In genomic region chr1:39183503-39184353, GRCh38 we compare ENCODE assay signal across 8 cellular contexts. TPM values are rescaled to one million over a fixed set of nuclear protein-coding genes. Genes with fewer than 3 reads are reported as not detected.
A peak's percentile ranks its signal among the peaks of the same experiment; 100 is the strongest.
DNase-seq lines count a peak whose midpoint lies in the region; ATAC-seq and TF ChIP-seq lines count a peak whose summit lies in the region.

No MANE protein-coding gene starts in this region.

- no peaks in the 10 kb centered on the region for H3K27me3 Mint-ChIP-seq in effector memory CD8-positive, alpha-beta T cell
- H3K27me3 Mint-ChIP-seq in naive thymus-derived CD4-positive, alpha-beta T cell, result no peaks in the 10 kb centered on the region

- H3K9me3 ChIP-seq in naive thymus-derived CD4-positive, alpha-beta T cell (ENCODE audit: control insufficient read depth in 2 of 3, low read length in 3 of 3), result no peaks in the 10 kb centered on the region
- no peaks in the 10 kb centered on the region for H3K9me3 ChIP-seq in stomach

- DNase-seq in Caki2 (ENCODE audit: low read depth) (peak; percentile 86), NCI-H748 treated with DMSO at 0.1 percent for 48 hours (lab: John Stamatoyannopoulos, UW) (peak; percentile 87), stomach (peak; percentile 61), retina (no peak)
- DNase-seq in activated CD4-positive, alpha-beta T cell treated with anti-CD3 and anti-CD28 coated beads, Interleukin-2, amount 50 U/mL, for 4 hours, result peak; percentile 80 to 84
- DNase-seq in effector memory CD8-positive, alpha-beta T cell, result peak; percentile 68 to 74 (median 70)
- peak; percentile 38 to 94 (median 87) for DNase-seq in naive thymus-derived CD4-positive, alpha-beta T cell

- no peaks in the 10 kb centered on the region for H3K36me3 ChIP-seq in naive thymus-derived CD4-positive, alpha-beta T cell (ENCODE audit: control insufficient read depth in 2 of 3, insufficient read depth in 3 of 3, low read length in 3 of 3)
- no peaks in the 10 kb centered on the region for H3K36me3 ChIP-seq in stomach

- POLR2A ChIA-PET in naive thymus-derived CD4-positive, alpha-beta T cell (lab: Charles Lee), result interaction anchor here (0.6 to 1.7 kb wide), 9 partner anchors 9 to 385 kb away, joined by 3 to 16 read pairs (median 3); no protein-coding TSS in a partner anchor

- H3K4me1 Mint-ChIP-seq in effector memory CD8-positive, alpha-beta T cell (ENCODE audit: low read depth in 2 of 2), result peaks cover 13 to 14% of the 10 kb centered on the region in 2 donors
- peaks cover 19 to 50% (median 35%) of the 10 kb centered on the region in 7 donors for H3K4me1 Mint-ChIP-seq in naive thymus-derived CD4-positive, alpha-beta T cell

- no peaks in the 10 kb centered on the region for H3K27me3 ChIP-seq in naive thymus-derived CD4-positive, alpha-beta T cell (ENCODE audit: control insufficient read depth in 2 of 2, insufficient read depth in 2 of 2, low read length in 2 of 2)
- H3K27me3 ChIP-seq in stomach, result no peaks in the 10 kb centered on the region

- no peak for TF ChIP-seq POLR2A in stomach (IDR thresholded peaks at IDR 0.05)

- peaks cover 7 to 16% of the 10 kb centered on the region in 2 donors for H3K4me1 ChIP-seq in naive thymus-derived CD4-positive, alpha-beta T cell (ENCODE audit: control insufficient read depth in 2 of 2, insufficient read depth in 2 of 2, low read length in 2 of 2)
- peaks cover 17 to 53% (median 29%) of the 10 kb centered on the region in 4 donors for H3K4me1 ChIP-seq in stomach

- 73 to 84% (median 82%) methylated on average over 4 of the region's 4 CpGs for WGBS in stomach, 5 donors

- peak overlapping the region; percentile 76 for H3K27ac ChIP-seq in naive thymus-derived CD4-positive, alpha-beta T cell (ENCODE audit: low read depth, low read length)
- peak overlapping the region; percentile 11 to 60 (median 48) for H3K27ac ChIP-seq in stomach

- ATAC-seq in HG02678 (IDR thresholded peaks at IDR 0.05; ENCODE audit: unreplicated experiment), result peak; percentile 61
- ATAC-seq in effector memory CD8-positive, alpha-beta T cell (replicated peaks), result peak; percentile 91
- peak; percentile 97 for ATAC-seq in naive thymus-derived CD4-positive, alpha-beta T cell

- CTCF ChIA-PET in naive thymus-derived CD4-positive, alpha-beta T cell (lab: Charles Lee), result interaction anchor here (0.5 to 4.2 kb wide), 17 partner anchors 9 to 227 kb away, joined by 3 to 34 read pairs (median 4); partner anchors contain the start of gene MACF1

- no peak for TF ChIP-seq EP300 in stomach (IDR thresholded peaks at IDR 0.05)

- no peak overlapping the region for H3K4me3 ChIP-seq in naive thymus-derived CD4-positive, alpha-beta T cell (ENCODE audit: low read length)
- H3K4me3 ChIP-seq in stomach, result no peak overlapping the region

- H3K4me3 Mint-ChIP-seq in effector memory CD8-positive, alpha-beta T cell, result no peak overlapping the region
- peak overlapping the region in 8 of 10 donors; percentile 8 to 51 (median 39) for H3K4me3 Mint-ChIP-seq in naive thymus-derived CD4-positive, alpha-beta T cell

- H3K36me3 Mint-ChIP-seq in effector memory CD8-positive, alpha-beta T cell (ENCODE audit: insufficient read depth), result peaks cover 11% of the 10 kb centered on the region
- H3K36me3 Mint-ChIP-seq in naive thymus-derived CD4-positive, alpha-beta T cell, result no peaks in the 10 kb centered on the region

- H3K27ac Mint-ChIP-seq in effector memory CD8-positive, alpha-beta T cell, result peak overlapping the region; percentile 92 to 94
- H3K27ac Mint-ChIP-seq in naive thymus-derived CD4-positive, alpha-beta T cell, result peak overlapping the region; percentile 88 to 98 (median 97)

- no peaks in the 10 kb centered on the region for H3K9me3 Mint-ChIP-seq in effector memory CD8-positive, alpha-beta T cell
- H3K9me3 Mint-ChIP-seq in naive thymus-derived CD4-positive, alpha-beta T cell, result no peaks in the 10 kb centered on the region

- TF ChIP-seq CTCF in stomach (IDR thresholded peaks at IDR 0.05), result peak in 5 of 7 experiments; percentile 25 to 46 (median 32)

- in situ Hi-C loops in Caki2 (cut with HindIII; ENCODE audit: low pct_unique_long_range_greater_than_20kb, low sequenced_read_pairs), result no loop called here

- intact Hi-C loops in naive thymus-derived CD4-positive, alpha-beta T cell (cut with micrococcal nuclease), result loop anchor here (1.0 to 5.0 kb wide), 10 partner anchors 9 to 354 kb away; partner anchors contain the start of gene RRAGC (in 1 of the 2)
- intact Hi-C loops in stomach (cut with DNase I; ENCODE audit: low total_unique reads), result no loop called here

RNA-seq across cellular contexts. Expression of gene MACF1, which starts 20.8 kb away (rescaled TPM):
- total RNA-seq in Caki2 (2014; rRNA removed; shearing (Covaris generic); ENCODE audit: low replicate concordance), result 34.7 and 51.1 TPM in 2 replicates
- 100 to 1,000 TPM; 282 to 409 (median 335) TPM for total RNA-seq in naive thymus-derived CD4-positive, alpha-beta T cell
- 10 to 100 TPM; 21.2 to 90.3 TPM for polyA plus RNA-seq in naive thymus-derived CD4-positive, alpha-beta T cell
- 100 to 1,000 TPM; 170 to 662 (median 401) TPM for total RNA-seq in stomach
- 10 to 100 TPM; 16.8 to 40.1 (median 26.8) TPM for polyA plus RNA-seq in stomach

Comparison
In these comparisons a context has a peak if more than half of its experiments do, and no peak if none do; other contexts are left out.
1. H3K4me3 Mint-ChIP-seq: peak in naive thymus-derived CD4-positive, alpha-beta T cell (8 of 10); none in effector memory CD8-positive, alpha-beta T cell (0 of 2).
2. Peak in every context shown above with its lines, with median percentiles within 50 percentile points of each other: ATAC-seq.